Comparison of ENCODE assay signal across 1 cellular context in the genomic region with DNA sequence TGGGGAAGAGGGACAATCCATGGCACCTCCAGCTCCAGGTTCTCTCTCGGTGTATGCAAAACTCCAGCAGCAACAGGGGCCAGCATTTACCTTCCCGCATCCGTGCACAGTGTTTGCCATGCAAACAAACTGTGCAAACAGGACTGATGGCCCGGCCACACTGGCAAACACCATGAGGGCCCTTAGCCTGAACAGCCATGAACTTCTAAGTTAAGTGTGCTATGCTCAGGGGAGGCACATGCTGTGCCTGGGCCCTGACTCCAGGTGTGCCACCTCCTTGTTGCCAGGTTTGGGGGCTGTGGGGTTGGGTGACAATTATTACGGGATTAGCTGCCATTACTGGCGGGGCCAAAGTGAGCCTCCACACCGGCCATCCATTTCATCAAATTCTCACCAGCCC.
TF ChIP-seq lines count a peak whose summit lies in the region.

No MANE protein-coding gene starts in this region.

TF ChIP-seq in HepG2, 621 proteins besides CTCF, POLR2A, EP300 and RAD21 (continued from another document and continues in another):
- TF ChIP-seq SP140L (CRISPR knock-in tag; IDR thresholded peaks at IDR 0.05; ENCODE audit: borderline replicate concordance) (no peak), EED (CRISPR knock-in tag; IDR thresholded peaks at IDR 0.05) (no peak), SETDB1 (CRISPR knock-in tag; IDR thresholded peaks at IDR 0.05; ENCODE audit: borderline replicate concordance) (no peak), ZNF703 (CRISPR knock-in tag; IDR thresholded peaks at IDR 0.05; ENCODE audit: borderline replicate concordance) (no peak), SOX5 (CRISPR knock-in tag; IDR thresholded peaks at IDR 0.05; ENCODE audit: borderline replicate concordance) (peak; percentile 70), ZNF737 (CRISPR knock-in tag; IDR thresholded peaks at IDR 0.05; ENCODE audit: borderline replicate concordance) (no peak), NFRKB (IDR thresholded peaks at IDR 0.05) (no peak), ZNF782 (CRISPR knock-in tag; IDR thresholded peaks at IDR 0.05; ENCODE audit: borderline replicate concordance) (no peak), RAD51 (IDR thresholded peaks at IDR 0.05; ENCODE audit: borderline replicate concordance) (no peak), RFX3 (CRISPR knock-in tag; IDR thresholded peaks at IDR 0.05) (no peak), ZNF713 (CRISPR knock-in tag; IDR thresholded peaks at IDR 0.05) (no peak), SMYD3 (CRISPR knock-in tag; IDR thresholded peaks at IDR 0.05) (no peak), ZNF337 (CRISPR knock-in tag; IDR thresholded peaks at IDR 0.05; ENCODE audit: borderline replicate concordance, low read depth) (no peak), ZNF20 (CRISPR knock-in tag; IDR thresholded peaks at IDR 0.05) (no peak), SNAI1 (CRISPR knock-in tag; IDR thresholded peaks at IDR 0.05; ENCODE audit: borderline replicate concordance) (no peak), SRF (IDR thresholded peaks at IDR 0.05; ENCODE audit: low read depth, low read length) (no peak), RELA (CRISPR knock-in tag; IDR thresholded peaks at IDR 0.05) (no peak), ZNF790 (CRISPR knock-in tag; IDR thresholded peaks at IDR 0.05; ENCODE audit: borderline replicate concordance) (no peak), FOXP1 (IDR thresholded peaks at IDR 0.05) (no peak), FOXP1 (CRISPR knock-in tag; IDR thresholded peaks at IDR 0.05) (peak; percentile 88), FOXJ3 (CRISPR knock-in tag; IDR thresholded peaks at IDR 0.05; ENCODE audit: borderline replicate concordance) (peak; percentile 66; the same call in 1 of the 2 replicates), ZNF263 (CRISPR knock-in tag; IDR thresholded peaks at IDR 0.05) (peak; percentile 61; the same call in 1 of the 2 replicates), ZSCAN25 (CRISPR knock-in tag; IDR thresholded peaks at IDR 0.05) (peak; percentile 46; the same call in 1 of the 2 replicates), PHF21A (CRISPR knock-in tag; IDR thresholded peaks at IDR 0.05) (peak; percentile 59), GATAD1 (CRISPR knock-in tag; IDR thresholded peaks at IDR 0.05) (peak; percentile 63; the same call in 1 of the 2 replicates), PAXIP1 (CRISPR knock-in tag; conservative IDR thresholded peaks at IDR 0.05) (peak; percentile 86), ZNF569 (CRISPR knock-in tag; IDR thresholded peaks at IDR 0.05; ENCODE audit: borderline replicate concordance) (no peak), RNF2 (conservative IDR thresholded peaks at IDR 0.05; ENCODE audit: low read depth) (peak; percentile 50; the same call in 1 of the 2 replicates), ZNF446 (CRISPR knock-in tag; IDR thresholded peaks at IDR 0.05) (no peak), TOE1 (CRISPR knock-in tag; IDR thresholded peaks at IDR 0.05) (no peak), HNRNPH1 (optimal IDR thresholded peaks at IDR 0.05; ENCODE audit: low read depth, low read length) (no peak), ATAD3A (CRISPR knock-in tag; IDR thresholded peaks at IDR 0.05) (no peak), ZMYM4 (CRISPR knock-in tag; IDR thresholded peaks at IDR 0.05) (peak; percentile 54), PTBP1 (IDR thresholded peaks at IDR 0.05; ENCODE audit: low read depth, low read length, poor library complexity, severe bottlenecking) (no peak), NFKBIZ (CRISPR knock-in tag; IDR thresholded peaks at IDR 0.05) (0 out of 2 replicates have a peak, but pooled peaks have one; percentile 69), ZBTB33 (CRISPR knock-in tag; IDR thresholded peaks at IDR 0.05) (no peak), TBP (CRISPR knock-in tag; IDR thresholded peaks at IDR 0.05) (no peak), KDM5B (CRISPR knock-in tag; IDR thresholded peaks at IDR 0.05; ENCODE audit: borderline replicate concordance) (peak; percentile 54; the same call in 1 of the 2 replicates), MBNL3 (CRISPR knock-in tag; conservative IDR thresholded peaks at IDR 0.05) (no peak)
- TF ChIP-seq, protein P1, sequence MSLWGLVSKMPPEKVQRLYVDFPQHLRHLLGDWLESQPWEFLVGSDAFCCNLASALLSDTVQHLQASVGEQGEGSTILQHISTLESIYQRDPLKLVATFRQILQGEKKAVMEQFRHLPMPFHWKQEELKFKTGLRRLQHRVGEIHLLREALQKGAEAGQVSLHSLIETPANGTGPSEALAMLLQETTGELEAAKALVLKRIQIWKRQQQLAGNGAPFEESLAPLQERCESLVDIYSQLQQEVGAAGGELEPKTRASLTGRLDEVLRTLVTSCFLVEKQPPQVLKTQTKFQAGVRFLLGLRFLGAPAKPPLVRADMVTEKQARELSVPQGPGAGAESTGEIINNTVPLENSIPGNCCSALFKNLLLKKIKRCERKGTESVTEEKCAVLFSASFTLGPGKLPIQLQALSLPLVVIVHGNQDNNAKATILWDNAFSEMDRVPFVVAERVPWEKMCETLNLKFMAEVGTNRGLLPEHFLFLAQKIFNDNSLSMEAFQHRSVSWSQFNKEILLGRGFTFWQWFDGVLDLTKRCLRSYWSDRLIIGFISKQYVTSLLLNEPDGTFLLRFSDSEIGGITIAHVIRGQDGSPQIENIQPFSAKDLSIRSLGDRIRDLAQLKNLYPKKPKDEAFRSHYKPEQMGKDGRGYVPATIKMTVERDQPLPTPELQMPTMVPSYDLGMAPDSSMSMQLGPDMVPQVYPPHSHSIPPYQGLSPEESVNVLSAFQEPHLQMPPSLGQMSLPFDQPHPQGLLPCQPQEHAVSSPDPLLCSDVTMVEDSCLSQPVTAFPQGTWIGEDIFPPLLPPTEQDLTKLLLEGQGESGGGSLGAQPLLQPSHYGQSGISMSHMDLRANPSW (CRISPR knock-in tag; IDR thresholded peaks at IDR 0.05; ENCODE audit: borderline replicate concordance): no peak
- TF ChIP-seq, protein P2, sequence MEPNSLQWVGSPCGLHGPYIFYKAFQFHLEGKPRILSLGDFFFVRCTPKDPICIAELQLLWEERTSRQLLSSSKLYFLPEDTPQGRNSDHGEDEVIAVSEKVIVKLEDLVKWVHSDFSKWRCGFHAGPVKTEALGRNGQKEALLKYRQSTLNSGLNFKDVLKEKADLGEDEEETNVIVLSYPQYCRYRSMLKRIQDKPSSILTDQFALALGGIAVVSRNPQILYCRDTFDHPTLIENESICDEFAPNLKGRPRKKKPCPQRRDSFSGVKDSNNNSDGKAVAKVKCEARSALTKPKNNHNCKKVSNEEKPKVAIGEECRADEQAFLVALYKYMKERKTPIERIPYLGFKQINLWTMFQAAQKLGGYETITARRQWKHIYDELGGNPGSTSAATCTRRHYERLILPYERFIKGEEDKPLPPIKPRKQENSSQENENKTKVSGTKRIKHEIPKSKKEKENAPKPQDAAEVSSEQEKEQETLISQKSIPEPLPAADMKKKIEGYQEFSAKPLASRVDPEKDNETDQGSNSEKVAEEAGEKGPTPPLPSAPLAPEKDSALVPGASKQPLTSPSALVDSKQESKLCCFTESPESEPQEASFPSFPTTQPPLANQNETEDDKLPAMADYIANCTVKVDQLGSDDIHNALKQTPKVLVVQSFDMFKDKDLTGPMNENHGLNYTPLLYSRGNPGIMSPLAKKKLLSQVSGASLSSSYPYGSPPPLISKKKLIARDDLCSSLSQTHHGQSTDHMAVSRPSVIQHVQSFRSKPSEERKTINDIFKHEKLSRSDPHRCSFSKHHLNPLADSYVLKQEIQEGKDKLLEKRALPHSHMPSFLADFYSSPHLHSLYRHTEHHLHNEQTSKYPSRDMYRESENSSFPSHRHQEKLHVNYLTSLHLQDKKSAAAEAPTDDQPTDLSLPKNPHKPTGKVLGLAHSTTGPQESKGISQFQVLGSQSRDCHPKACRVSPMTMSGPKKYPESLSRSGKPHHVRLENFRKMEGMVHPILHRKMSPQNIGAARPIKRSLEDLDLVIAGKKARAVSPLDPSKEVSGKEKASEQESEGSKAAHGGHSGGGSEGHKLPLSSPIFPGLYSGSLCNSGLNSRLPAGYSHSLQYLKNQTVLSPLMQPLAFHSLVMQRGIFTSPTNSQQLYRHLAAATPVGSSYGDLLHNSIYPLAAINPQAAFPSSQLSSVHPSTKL (CRISPR knock-in tag; IDR thresholded peaks at IDR 0.05): peak; percentile 91
- TF ChIP-seq, protein P3, sequence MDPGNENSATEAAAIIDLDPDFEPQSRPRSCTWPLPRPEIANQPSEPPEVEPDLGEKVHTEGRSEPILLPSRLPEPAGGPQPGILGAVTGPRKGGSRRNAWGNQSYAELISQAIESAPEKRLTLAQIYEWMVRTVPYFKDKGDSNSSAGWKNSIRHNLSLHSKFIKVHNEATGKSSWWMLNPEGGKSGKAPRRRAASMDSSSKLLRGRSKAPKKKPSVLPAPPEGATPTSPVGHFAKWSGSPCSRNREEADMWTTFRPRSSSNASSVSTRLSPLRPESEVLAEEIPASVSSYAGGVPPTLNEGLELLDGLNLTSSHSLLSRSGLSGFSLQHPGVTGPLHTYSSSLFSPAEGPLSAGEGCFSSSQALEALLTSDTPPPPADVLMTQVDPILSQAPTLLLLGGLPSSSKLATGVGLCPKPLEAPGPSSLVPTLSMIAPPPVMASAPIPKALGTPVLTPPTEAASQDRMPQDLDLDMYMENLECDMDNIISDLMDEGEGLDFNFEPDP (CRISPR knock-in tag; conservative IDR thresholded peaks at IDR 0.05): no peak
- TF ChIP-seq, protein P4, sequence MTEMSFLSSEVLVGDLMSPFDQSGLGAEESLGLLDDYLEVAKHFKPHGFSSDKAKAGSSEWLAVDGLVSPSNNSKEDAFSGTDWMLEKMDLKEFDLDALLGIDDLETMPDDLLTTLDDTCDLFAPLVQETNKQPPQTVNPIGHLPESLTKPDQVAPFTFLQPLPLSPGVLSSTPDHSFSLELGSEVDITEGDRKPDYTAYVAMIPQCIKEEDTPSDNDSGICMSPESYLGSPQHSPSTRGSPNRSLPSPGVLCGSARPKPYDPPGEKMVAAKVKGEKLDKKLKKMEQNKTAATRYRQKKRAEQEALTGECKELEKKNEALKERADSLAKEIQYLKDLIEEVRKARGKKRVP (CRISPR knock-in tag; IDR thresholded peaks at IDR 0.05): peak in 1 of 2 experiments; percentile 45; a peak in 1 of 4 replicates
- TF ChIP-seq, protein P5, sequence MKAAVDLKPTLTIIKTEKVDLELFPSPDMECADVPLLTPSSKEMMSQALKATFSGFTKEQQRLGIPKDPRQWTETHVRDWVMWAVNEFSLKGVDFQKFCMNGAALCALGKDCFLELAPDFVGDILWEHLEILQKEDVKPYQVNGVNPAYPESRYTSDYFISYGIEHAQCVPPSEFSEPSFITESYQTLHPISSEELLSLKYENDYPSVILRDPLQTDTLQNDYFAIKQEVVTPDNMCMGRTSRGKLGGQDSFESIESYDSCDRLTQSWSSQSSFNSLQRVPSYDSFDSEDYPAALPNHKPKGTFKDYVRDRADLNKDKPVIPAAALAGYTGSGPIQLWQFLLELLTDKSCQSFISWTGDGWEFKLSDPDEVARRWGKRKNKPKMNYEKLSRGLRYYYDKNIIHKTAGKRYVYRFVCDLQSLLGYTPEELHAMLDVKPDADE (CRISPR knock-in tag; IDR thresholded peaks at IDR 0.05): no peak
- TF ChIP-seq, protein P6, sequence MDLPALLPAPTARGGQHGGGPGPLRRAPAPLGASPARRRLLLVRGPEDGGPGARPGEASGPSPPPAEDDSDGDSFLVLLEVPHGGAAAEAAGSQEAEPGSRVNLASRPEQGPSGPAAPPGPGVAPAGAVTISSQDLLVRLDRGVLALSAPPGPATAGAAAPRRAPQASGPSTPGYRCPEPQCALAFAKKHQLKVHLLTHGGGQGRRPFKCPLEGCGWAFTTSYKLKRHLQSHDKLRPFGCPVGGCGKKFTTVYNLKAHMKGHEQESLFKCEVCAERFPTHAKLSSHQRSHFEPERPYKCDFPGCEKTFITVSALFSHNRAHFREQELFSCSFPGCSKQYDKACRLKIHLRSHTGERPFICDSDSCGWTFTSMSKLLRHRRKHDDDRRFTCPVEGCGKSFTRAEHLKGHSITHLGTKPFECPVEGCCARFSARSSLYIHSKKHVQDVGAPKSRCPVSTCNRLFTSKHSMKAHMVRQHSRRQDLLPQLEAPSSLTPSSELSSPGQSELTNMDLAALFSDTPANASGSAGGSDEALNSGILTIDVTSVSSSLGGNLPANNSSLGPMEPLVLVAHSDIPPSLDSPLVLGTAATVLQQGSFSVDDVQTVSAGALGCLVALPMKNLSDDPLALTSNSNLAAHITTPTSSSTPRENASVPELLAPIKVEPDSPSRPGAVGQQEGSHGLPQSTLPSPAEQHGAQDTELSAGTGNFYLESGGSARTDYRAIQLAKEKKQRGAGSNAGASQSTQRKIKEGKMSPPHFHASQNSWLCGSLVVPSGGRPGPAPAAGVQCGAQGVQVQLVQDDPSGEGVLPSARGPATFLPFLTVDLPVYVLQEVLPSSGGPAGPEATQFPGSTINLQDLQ (CRISPR knock-in tag; IDR thresholded peaks at IDR 0.05): no peak
